ENCODE assay signal across 10 cellular contexts in the genomic region with DNA sequence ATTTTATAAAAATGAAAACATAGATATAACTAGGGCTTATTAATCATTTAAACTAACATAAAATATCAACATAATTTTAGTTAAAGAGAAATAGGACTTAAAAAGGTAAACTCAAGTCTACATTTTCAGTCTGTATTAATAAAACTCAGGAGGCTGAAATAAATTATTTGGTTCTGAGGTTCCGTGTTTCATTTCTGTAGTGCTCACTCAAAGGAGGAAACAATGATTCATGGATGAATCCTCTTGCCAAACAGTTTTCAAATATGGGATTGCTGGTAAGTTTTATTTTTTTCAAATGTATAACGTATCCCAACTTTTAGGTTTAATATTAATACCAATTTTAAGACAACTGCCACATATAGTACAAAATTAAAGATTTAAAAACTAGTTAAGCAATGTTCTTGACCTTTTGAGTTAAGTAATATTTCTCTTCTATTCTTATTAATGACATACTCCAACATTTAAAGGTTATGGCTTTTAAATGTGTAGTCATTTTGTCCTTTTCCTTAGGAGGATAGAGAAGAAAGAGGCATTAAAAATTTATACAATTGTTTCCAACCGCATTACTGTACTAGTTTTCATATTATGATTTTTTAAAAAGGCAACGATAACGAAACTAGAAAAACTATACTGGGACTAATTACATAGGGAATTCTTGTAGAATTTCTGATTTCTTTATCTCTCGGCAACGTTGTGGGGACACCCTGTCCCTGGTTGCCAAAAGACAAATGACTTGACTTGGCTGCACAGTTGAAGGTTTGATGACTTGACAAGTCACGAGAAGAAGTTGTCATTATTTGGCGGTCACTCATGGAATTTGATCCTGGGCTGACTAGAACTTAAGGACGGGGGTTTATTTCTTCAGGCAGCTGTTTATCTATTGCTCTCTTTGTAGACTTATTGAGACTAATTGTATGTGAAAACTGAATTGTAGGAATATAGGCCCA.
DNase-seq lines count a peak whose midpoint lies in the region; FAIRE-seq and TF ChIP-seq lines count a peak whose summit lies in the region.
"Had no signal": no experiment of that assay in that cellular context is flagged by ENCODE, and none has a peak within 500 bp of the region (broad histone marks: within the 10 kb centered on the region; RNA-seq: fewer than 3 reads in every experiment).

No MANE protein-coding gene starts in this region.

- CTCF ChIA-PET in activated naive CD4-positive, alpha-beta T cell treated with anti-CD3 and anti-CD28 coated beads for 36 hours (lab: Charles Lee), result interaction anchor here (2.1 kb wide), 1 partner anchor 71 kb away, joined by 6 read pairs; no protein-coding TSS in a partner anchor

- H3K79me1 ChIP-seq in mesenchymal stem cell (replicated peaks; ENCODE audit: low read length, poor library complexity, severe bottlenecking), result peaks cover 30% of the 10 kb centered on the region

- H2AFZ ChIP-seq in mesenchymal stem cell (ENCODE audit: low read depth, low read length), result no peak overlapping the region

- H2BK5ac ChIP-seq in mesenchymal stem cell (ENCODE audit: low read depth, low read length, poor library complexity, severe bottlenecking), result no peak overlapping the region

- WGBS in mesenchymal stem cell, result over 99% methylated on average over 8 of the region's 10 CpGs

- H3K27me3 Mint-ChIP-seq in activated naive CD4-positive, alpha-beta T cell treated with anti-CD3 and anti-CD28 coated beads for 36 hours (ENCODE audit: low read depth), result no peaks in the 10 kb centered on the region
- H3K27me3 Mint-ChIP-seq in glutamatergic neuron (ENCODE audit: unreplicated experiment), result no peaks in the 10 kb centered on the region

- no peaks in the 10 kb centered on the region for H3K27me3 ChIP-seq in bronchial epithelial cell (ENCODE audit: control insufficient read depth, insufficient read depth, low read length)
- H3K27me3 ChIP-seq in mesenchymal stem cell (ENCODE audit: control insufficient read depth in 1 of 2, insufficient read depth in 1 of 2, low read length in 2 of 2), result no peaks in the 10 kb centered on the region
- H3K27me3 ChIP-seq in vagina, result no peaks in the 10 kb centered on the region

- intact Hi-C loops in activated naive CD4-positive, alpha-beta T cell treated with anti-CD3 and anti-CD28 coated beads for 36 hours (cut with micrococcal nuclease), result loop anchor here (1.0 to 5.0 kb wide), 5 partner anchors 12 to 71 kb away; no protein-coding TSS in a partner anchor
- intact Hi-C loops in vagina (cut with DNase I), result no loop called here

- FAIRE-seq in bronchial epithelial cell (lab: Jason Lieb, UNC), result no peak
- FAIRE-seq: TTC549 had no signal

- H3K27ac Mint-ChIP-seq in activated naive CD4-positive, alpha-beta T cell treated with anti-CD3 and anti-CD28 coated beads for 36 hours, result peak overlapping the region; percentile 93
- H3K27ac Mint-ChIP-seq in glutamatergic neuron (ENCODE audit: unreplicated experiment), result no peak overlapping the region

- peaks cover 6% of the 10 kb centered on the region for H3K36me3 Mint-ChIP-seq in activated naive CD4-positive, alpha-beta T cell treated with anti-CD3 and anti-CD28 coated beads for 36 hours (ENCODE audit: low read depth)
- H3K36me3 Mint-ChIP-seq in glutamatergic neuron (ENCODE audit: unreplicated experiment), result no peaks in the 10 kb centered on the region

- no peak overlapping the region for H2BK15ac ChIP-seq in mesenchymal stem cell (ENCODE audit: low read depth, poor library complexity, severe bottlenecking)

- peaks cover 1% of the 10 kb centered on the region for H3K36me3 ChIP-seq in bronchial epithelial cell (ENCODE audit: control insufficient read depth, insufficient read depth, low read length)
- peaks cover 29 to 64% of the 10 kb centered on the region in 2 experiments for H3K36me3 ChIP-seq in mesenchymal stem cell (ENCODE audit: control insufficient read depth in 1 of 2, insufficient read depth in 2 of 2, low read depth in 1 of 2, low read length in 2 of 2)
- peaks cover 0 to 12% of the 10 kb centered on the region in 2 donors for H3K36me3 ChIP-seq in vagina

- H3K4me1 ChIP-seq in mesenchymal stem cell (ENCODE audit: control insufficient read depth, insufficient read depth, low read depth, low read length) (peaks cover 7% of the 10 kb centered on the region), vagina (peaks cover 37% of the 10 kb centered on the region)

- H3K4me3 ChIP-seq in bronchial epithelial cell (ENCODE audit: low read depth, low read length) (peak overlapping the region; percentile 16), mesenchymal stem cell (ENCODE audit: insufficient read depth in 1 of 2, low read depth in 1 of 2, low read length in 2 of 2) (peak overlapping the region in 1 of 2 experiments; percentile 76), vagina (peak overlapping the region; percentile 34 to 37)

- H3K23ac ChIP-seq in mesenchymal stem cell (ENCODE audit: low read length in 2 of 2), result no peak overlapping the region

- H3K14ac ChIP-seq in mesenchymal stem cell (ENCODE audit: low read length in 2 of 2), result no peak overlapping the region

- H3K9ac ChIP-seq in mesenchymal stem cell (ENCODE audit: low read length), result peak overlapping the region; percentile 97

- no peak overlapping the region for H2BK12ac ChIP-seq in mesenchymal stem cell (ENCODE audit: low read length in 2 of 2)

- no peak for DNase-seq in activated naive CD4-positive, alpha-beta T cell treated with anti-CD3 and anti-CD28 coated beads for 36 hours
- no peak for DNase-seq in activated naive CD4-positive, alpha-beta T cell treated with Interleukin-2 at 50 U/mL for 16 hours
- DNase-seq in bronchial epithelial cell (ENCODE audit: low read depth) (peak; percentile 67), mesenchymal stem cell (peak; percentile 38), vagina (ENCODE audit: extremely low spot score in 2 of 2) (no peak), NCI-H2171 (lab: John Stamatoyannopoulos, UW) (no peak), NCI-H2029 treated with DMSO at 0.1 percent for 48 hours (lab: John Stamatoyannopoulos, UW) (no peak), glutamatergic neuron (no peak)
- DNase-seq: DMS79 had no signal

- H4K8ac ChIP-seq in mesenchymal stem cell (ENCODE audit: low read length), result no peak overlapping the region

- H4K91ac ChIP-seq in mesenchymal stem cell (ENCODE audit: low read length), result no peak overlapping the region

- no peak for TF ChIP-seq CTCF in bronchial epithelial cell (IDR thresholded peaks at IDR 0.05; ENCODE audit: insufficient read depth, low read length, severe bottlenecking)
- TF ChIP-seq CTCF in vagina (IDR thresholded peaks at IDR 0.05), result no peak
- no peak for TF ChIP-seq CTCF in glutamatergic neuron (IDR thresholded peaks at IDR 0.05; ENCODE audit: partially characterized antibody, unreplicated experiment)

- no peak overlapping the region for H2BK120ac ChIP-seq in mesenchymal stem cell (ENCODE audit: low read depth, low read length)

- H3K4ac ChIP-seq in mesenchymal stem cell (ENCODE audit: low read depth in 1 of 2, low read length in 2 of 2), result no peak overlapping the region

- TF ChIP-seq POLR2A in vagina (IDR thresholded peaks at IDR 0.05), result no peak

- H3K9me3 ChIP-seq in mesenchymal stem cell (ENCODE audit: control insufficient read depth, low read length), result no peaks in the 10 kb centered on the region
- no peaks in the 10 kb centered on the region for H3K9me3 ChIP-seq in vagina

- no peak overlapping the region for H3K18ac ChIP-seq in mesenchymal stem cell (ENCODE audit: low read depth in 1 of 2, low read length in 2 of 2)

- no peak overlapping the region for H3K4me2 ChIP-seq in mesenchymal stem cell (ENCODE audit: low read length, poor library complexity, severe bottlenecking)

- H3K4me1 Mint-ChIP-seq in activated naive CD4-positive, alpha-beta T cell treated with anti-CD3 and anti-CD28 coated beads for 36 hours (ENCODE audit: low read depth), result peaks cover 48% of the 10 kb centered on the region
- no peaks in the 10 kb centered on the region for H3K4me1 Mint-ChIP-seq in glutamatergic neuron (ENCODE audit: low read depth, unreplicated experiment)

- no peaks in the 10 kb centered on the region for H3K9me3 Mint-ChIP-seq in activated naive CD4-positive, alpha-beta T cell treated with anti-CD3 and anti-CD28 coated beads for 36 hours
- H3K9me3 Mint-ChIP-seq in glutamatergic neuron (ENCODE audit: unreplicated experiment), result no peaks in the 10 kb centered on the region

- H3K27ac ChIP-seq in mesenchymal stem cell (ENCODE audit: low read length, poor library complexity, severe bottlenecking), result no peak overlapping the region
- peak overlapping the region; percentile 88 for H3K27ac ChIP-seq in vagina

- H2AK5ac ChIP-seq in mesenchymal stem cell (ENCODE audit: low read length, severe bottlenecking), result no peak overlapping the region

- H3K4me3 Mint-ChIP-seq in activated naive CD4-positive, alpha-beta T cell treated with anti-CD3 and anti-CD28 coated beads for 36 hours, result no peak overlapping the region
- no peak overlapping the region for H3K4me3 Mint-ChIP-seq in glutamatergic neuron (ENCODE audit: unreplicated experiment)

Comparison
In these comparisons a context has a peak if more than half of its experiments do, and no peak if none do; other contexts are left out.
1. DNase-seq: peak in bronchial epithelial cell (single experiment) and mesenchymal stem cell (single experiment); none in activated naive CD4-positive, alpha-beta T cell treated with anti-CD3 and anti-CD28 coated beads for 36 hours (single experiment), activated naive CD4-positive, alpha-beta T cell treated with Interleukin-2 at 50 U/mL for 16 hours (single experiment), vagina (0 of 2), NCI-H2171 (single experiment), NCI-H2029 treated with DMSO at 0.1 percent for 48 hours (single experiment) and glutamatergic neuron (single experiment).